In the genomic region with DNA sequence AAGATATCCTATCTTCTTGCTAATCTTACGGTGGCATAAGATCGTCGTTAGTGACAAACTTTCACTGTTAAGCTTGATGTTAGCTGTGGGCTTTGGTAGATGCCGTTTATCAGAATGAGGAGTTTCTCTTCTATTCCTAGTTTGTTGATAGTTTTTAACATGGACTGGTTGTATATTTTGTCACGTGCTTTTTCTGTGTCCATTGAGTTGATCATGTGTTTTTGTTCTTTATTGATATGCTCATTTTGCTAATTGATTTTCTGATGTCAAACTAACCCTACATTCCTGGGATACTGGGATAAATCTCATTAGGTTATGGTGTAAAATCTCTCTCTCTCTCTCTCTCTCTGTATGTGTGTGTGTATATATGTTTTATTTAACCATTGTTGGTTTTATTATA, we compare ENCODE assay signal across 3 cellular contexts.
TF ChIP-seq lines count a peak whose summit lies in the region.

No MANE protein-coding gene starts in this region.

TF ChIP-seq in HepG2, 621 proteins besides CTCF, POLR2A, EP300 and RAD21:
- TF ChIP-seq, protein P1, sequence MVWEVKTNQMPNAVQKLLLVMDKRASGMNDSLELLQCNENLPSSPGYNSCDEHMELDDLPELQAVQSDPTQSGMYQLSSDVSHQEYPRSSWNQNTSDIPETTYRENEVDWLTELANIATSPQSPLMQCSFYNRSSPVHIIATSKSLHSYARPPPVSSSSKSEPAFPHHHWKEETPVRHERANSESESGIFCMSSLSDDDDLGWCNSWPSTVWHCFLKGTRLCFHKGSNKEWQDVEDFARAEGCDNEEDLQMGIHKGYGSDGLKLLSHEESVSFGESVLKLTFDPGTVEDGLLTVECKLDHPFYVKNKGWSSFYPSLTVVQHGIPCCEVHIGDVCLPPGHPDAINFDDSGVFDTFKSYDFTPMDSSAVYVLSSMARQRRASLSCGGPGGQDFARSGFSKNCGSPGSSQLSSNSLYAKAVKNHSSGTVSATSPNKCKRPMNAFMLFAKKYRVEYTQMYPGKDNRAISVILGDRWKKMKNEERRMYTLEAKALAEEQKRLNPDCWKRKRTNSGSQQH (CRISPR knock-in tag; IDR thresholded peaks at IDR 0.05; ENCODE audit: low read depth) = no peak
- TF ChIP-seq, protein P2, sequence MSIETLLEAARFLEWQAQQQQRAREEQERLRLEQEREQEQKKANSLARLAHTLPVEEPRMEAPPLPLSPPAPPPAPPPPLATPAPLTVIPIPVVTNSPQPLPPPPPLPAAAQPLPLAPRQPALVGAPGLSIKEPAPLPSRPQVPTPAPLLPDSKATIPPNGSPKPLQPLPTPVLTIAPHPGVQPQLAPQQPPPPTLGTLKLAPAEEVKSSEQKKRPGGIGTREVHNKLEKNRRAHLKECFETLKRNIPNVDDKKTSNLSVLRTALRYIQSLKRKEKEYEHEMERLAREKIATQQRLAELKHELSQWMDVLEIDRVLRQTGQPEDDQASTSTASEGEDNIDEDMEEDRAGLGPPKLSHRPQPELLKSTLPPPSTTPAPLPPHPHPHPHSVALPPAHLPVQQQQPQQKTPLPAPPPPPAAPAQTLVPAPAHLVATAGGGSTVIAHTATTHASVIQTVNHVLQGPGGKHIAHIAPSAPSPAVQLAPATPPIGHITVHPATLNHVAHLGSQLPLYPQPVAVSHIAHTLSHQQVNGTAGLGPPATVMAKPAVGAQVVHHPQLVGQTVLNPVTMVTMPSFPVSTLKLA (IDR thresholded peaks at IDR 0.05) = peak; percentile 100

TF ChIP-seq in A549, 52 proteins besides CTCF, POLR2A, EP300 and RAD21:
- TF ChIP-seq, protein P3, sequence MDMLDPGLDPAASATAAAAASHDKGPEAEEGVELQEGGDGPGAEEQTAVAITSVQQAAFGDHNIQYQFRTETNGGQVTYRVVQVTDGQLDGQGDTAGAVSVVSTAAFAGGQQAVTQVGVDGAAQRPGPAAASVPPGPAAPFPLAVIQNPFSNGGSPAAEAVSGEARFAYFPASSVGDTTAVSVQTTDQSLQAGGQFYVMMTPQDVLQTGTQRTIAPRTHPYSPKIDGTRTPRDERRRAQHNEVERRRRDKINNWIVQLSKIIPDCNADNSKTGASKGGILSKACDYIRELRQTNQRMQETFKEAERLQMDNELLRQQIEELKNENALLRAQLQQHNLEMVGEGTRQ (IDR thresholded peaks at IDR 0.05) = 0 out of 2 replicates have a peak, but pooled peaks have one; percentile 13
- no peak for TF ChIP-seq RNF2 (IDR thresholded peaks at IDR 0.05; ENCODE audit: borderline replicate concordance, low read depth)
TF ChIP-seq in A549: peak in this region for 1.

TF ChIP-seq in K562, 482 proteins besides CTCF, POLR2A, EP300 and RAD21:
- TF ChIP-seq, protein P4, sequence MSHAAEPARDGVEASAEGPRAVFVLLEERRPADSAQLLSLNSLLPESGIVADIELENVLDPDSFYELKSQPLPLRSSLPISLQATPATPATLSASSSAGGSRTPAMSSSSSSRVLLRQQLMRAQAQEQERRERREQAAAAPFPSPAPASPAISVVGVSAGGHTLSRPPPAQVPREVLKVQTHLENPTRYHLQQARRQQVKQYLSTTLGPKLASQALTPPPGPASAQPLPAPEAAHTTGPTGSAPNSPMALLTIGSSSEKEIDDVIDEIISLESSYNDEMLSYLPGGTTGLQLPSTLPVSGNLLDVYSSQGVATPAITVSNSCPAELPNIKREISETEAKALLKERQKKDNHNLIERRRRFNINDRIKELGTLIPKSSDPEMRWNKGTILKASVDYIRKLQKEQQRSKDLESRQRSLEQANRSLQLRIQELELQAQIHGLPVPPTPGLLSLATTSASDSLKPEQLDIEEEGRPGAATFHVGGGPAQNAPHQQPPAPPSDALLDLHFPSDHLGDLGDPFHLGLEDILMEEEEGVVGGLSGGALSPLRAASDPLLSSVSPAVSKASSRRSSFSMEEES (CRISPR knock-in tag; IDR thresholded peaks at IDR 0.05) = 0 out of 2 replicates have a peak, but pooled peaks have one; percentile 20
- TF ChIP-seq SMC3 (conservative IDR thresholded peaks at IDR 0.05; ENCODE audit: insufficient read depth, low read depth, low read length) = no peak
